Comparison of ENCODE assay signal across 14 cellular contexts in the genomic region with DNA sequence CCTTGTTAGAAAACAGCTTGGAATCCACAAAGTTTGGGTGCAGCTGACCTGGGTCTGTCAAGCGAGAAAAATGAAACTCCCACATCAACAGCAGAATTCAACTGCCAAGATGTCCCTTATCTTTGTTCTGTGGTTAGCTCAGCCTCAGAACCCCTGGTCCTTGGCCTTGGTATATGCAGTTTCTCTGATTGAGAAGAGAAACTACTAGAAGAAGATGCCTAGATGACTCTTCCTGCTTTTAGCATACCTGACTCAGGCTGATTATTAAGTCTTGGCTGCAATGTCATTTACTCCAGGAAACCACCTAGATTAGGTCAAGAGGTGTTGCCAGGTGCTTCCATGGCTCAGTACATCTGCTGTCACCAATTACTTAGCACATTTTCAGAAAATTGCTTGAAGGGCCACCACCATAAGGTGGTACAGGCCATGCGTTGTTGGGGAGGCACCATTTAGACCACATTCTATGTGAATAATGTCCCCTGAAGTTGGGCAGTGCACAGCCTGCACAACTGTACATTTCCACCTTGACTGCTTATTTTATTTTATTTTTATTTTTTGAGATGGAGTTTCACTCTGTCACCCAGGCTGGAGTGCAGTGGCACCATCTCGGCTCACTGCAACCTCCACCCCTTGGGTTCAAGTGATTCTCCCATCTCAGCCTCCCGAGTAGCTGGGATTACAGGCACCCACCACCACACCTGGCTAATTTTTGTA. TPM values are rescaled to one million over a fixed set of nuclear protein-coding genes. Genes with fewer than 3 reads are reported as not detected.
DNase-seq lines count a peak whose midpoint lies in the region; ATAC-seq and TF ChIP-seq lines count a peak whose summit lies in the region.
"Had no signal": no experiment of that assay in that cellular context is flagged by ENCODE, and none has a peak within 500 bp of the region (broad histone marks: within the 10 kb centered on the region; RNA-seq: fewer than 3 reads in every experiment).

No MANE protein-coding gene starts in this region.

- no peaks in the 10 kb centered on the region for H4K20me1 ChIP-seq in DND-41 (ENCODE audit: insufficient read depth, low read length)
- H4K20me1 ChIP-seq in mammary epithelial cell (ENCODE audit: insufficient read depth, low read length) = no peaks in the 10 kb centered on the region

- WGBS in mammary epithelial cell (ENCODE audit: low coverage, missing lambda C conversion rate) = 100% methylated on average over 2 of the region's 4 CpGs

- CTCF ChIA-PET in mammary epithelial cell (lab: Charles Lee; ENCODE audit: low non-redundant PET) = no interaction called here

- peak overlapping the region; percentile 16; the same call in 1 of the 2 replicates for H2AFZ ChIP-seq in DND-41 (ENCODE audit: low read depth, low read length)
- H2AFZ ChIP-seq in mammary epithelial cell (ENCODE audit: low read depth, low read length) = no peak overlapping the region

- in situ Hi-C loops in KBM-7 (cut with MboI; ENCODE audit: low pct_unique_long_range_greater_than_20kb, low sequenced_read_pairs) (no loop called here), brain microvascular endothelial cell (cut with HindIII; ENCODE audit: low pct_ligation_motif_present, low sequenced_read_pairs) (no loop called here), mammary epithelial cell (cut with MboI; ENCODE audit: low sequenced_read_pairs in 2 of 2) (no loop called here)

- DNase-seq in DND-41 (peak; percentile 88), KBM-7 (peak; percentile 81), brain microvascular endothelial cell (peak; percentile 72), mammary epithelial cell (no peak), GOT3 (lab: John Stamatoyannopoulos, UW) (no peak)
- DNase-seq in activated naive CD4-positive, alpha-beta T cell (lab: John Stamatoyannopoulos, UW) = no peak
- DNase-seq: cortex of kidney, NCI-H1105, NCI-H748 treated with DMSO at 0.1 percent for 48 hours, retina, T-helper 17 cell had no signal

- no TSS peak for BruUV-seq in mammary epithelial cell (replicated peaks; lab: Mats Ljungman, UMichigan)

- H3K27ac ChIP-seq in DND-41 (ENCODE audit: low read length) (peak overlapping the region; percentile 97), brain microvascular endothelial cell (no peak overlapping the region), mammary epithelial cell (ENCODE audit: insufficient read depth, low read depth, low read length) (no peak overlapping the region)
- H3K27ac ChIP-seq: gastroesophageal sphincter had no signal

- TF ChIP-seq CTCF in DND-41 (IDR thresholded peaks at IDR 0.05; ENCODE audit: borderline replicate concordance, extremely low read depth, low read length, poor library complexity, severe bottlenecking) (no peak), brain microvascular endothelial cell (IDR thresholded peaks at IDR 0.05; ENCODE audit: low read depth, low read length, missing control alignments) (no peak), mammary epithelial cell (conservative IDR thresholded peaks at IDR 0.05 in 1 of 2, IDR thresholded peaks at IDR 0.05 in 1 of 2; ENCODE audit: extremely low read depth in 1 of 2, insufficient read depth in 1 of 2, low read depth in 1 of 2, low read length in 2 of 2) (no peak)

- intact Hi-C loops in mammary epithelial cell (cut with micrococcal nuclease) = no loop called here

- H3K27me3 ChIP-seq in DND-41 (ENCODE audit: insufficient read depth, low read length, poor library complexity) (no peaks in the 10 kb centered on the region), brain microvascular endothelial cell (replicated peaks) (no peaks in the 10 kb centered on the region), mammary epithelial cell (ENCODE audit: insufficient read depth, low read length) (peaks cover 2% of the 10 kb centered on the region)
- H3K27me3 ChIP-seq: gastroesophageal sphincter had no signal

- H3K36me3 ChIP-seq in DND-41 (ENCODE audit: insufficient read depth, low read length) (no peaks in the 10 kb centered on the region), brain microvascular endothelial cell (replicated peaks) (no peaks in the 10 kb centered on the region), mammary epithelial cell (ENCODE audit: insufficient read depth, low read length) (no peaks in the 10 kb centered on the region)
- H3K36me3 ChIP-seq: gastroesophageal sphincter had no signal

- dilution Hi-C loops in mammary epithelial cell (cut with HindIII; ENCODE audit: low sequenced_read_pairs) = no loop called here

- ATAC-seq in DND-41 (ENCODE audit: insufficient read depth, low read depth) (peak; percentile 83), GM18870 (IDR thresholded peaks at IDR 0.05; ENCODE audit: unreplicated experiment) (peak; percentile 86), GM18907 (IDR thresholded peaks at IDR 0.05; ENCODE audit: unreplicated experiment) (no peak)
- ATAC-seq: gastroesophageal sphincter, T-helper 17 cell had no signal

- H3K9ac ChIP-seq in DND-41 (ENCODE audit: low read depth, low read length) (peak overlapping the region; percentile 60), mammary epithelial cell (ENCODE audit: insufficient read depth, low read length) (no peak overlapping the region)

- H3K9me3 ChIP-seq in DND-41 (ENCODE audit: insufficient read depth, low read length, severe bottlenecking) (no peaks in the 10 kb centered on the region), mammary epithelial cell (replicated peaks; ENCODE audit: insufficient read depth, low read length) (no peaks in the 10 kb centered on the region)
- H3K9me3 ChIP-seq: gastroesophageal sphincter had no signal

- H3K4me3 ChIP-seq in DND-41 (ENCODE audit: low read depth in 1 of 2, low read length in 2 of 2) (peak overlapping the region in 1 of 2 experiments; percentile 28; a peak in 1 of 4 replicates), brain microvascular endothelial cell (ENCODE audit: low read depth, low read length) (no peak overlapping the region), mammary epithelial cell (replicated peaks in 1 of 3; ENCODE audit: insufficient read depth in 1 of 3, low read depth in 2 of 3, low read length in 3 of 3) (no peak overlapping the region)
- H3K4me3 ChIP-seq: gastroesophageal sphincter had no signal

- H3K4me1 ChIP-seq in DND-41 (ENCODE audit: insufficient read depth, low read length) (peaks cover 99% of the 10 kb centered on the region), mammary epithelial cell (ENCODE audit: insufficient read depth, low read length) (no peaks in the 10 kb centered on the region)
- H3K4me1 ChIP-seq: gastroesophageal sphincter had no signal

- H3K4me2 ChIP-seq in DND-41 (ENCODE audit: insufficient read depth, low read length) (peak overlapping the region; percentile 54), mammary epithelial cell (ENCODE audit: insufficient read depth, low read depth, low read length) (no peak overlapping the region)

- H3K79me2 ChIP-seq in DND-41 (ENCODE audit: insufficient read depth, low read length) (peaks cover 28% of the 10 kb centered on the region), mammary epithelial cell (ENCODE audit: insufficient read depth, low read length) (no peaks in the 10 kb centered on the region)

RNA-seq across cellular contexts. Expression of a gene that starts 59.4 kb away (rescaled TPM):
- 1 to 10 TPM; 1.2 to 3.2 TPM for total RNA-seq in mammary epithelial cell
- 1.7 TPM for polyA plus RNA-seq in mammary epithelial cell
- polyA minus RNA-seq in mammary epithelial cell = 0.67 TPM

Comparison
In these comparisons a context has a peak if more than half of its experiments do, and no peak if none do; other contexts are left out.
1. DNase-seq: peak in DND-41 (single experiment), KBM-7 (single experiment) and brain microvascular endothelial cell (single experiment); none in mammary epithelial cell (single experiment), GOT3 (single experiment) and activated naive CD4-positive, alpha-beta T cell (0 of 4).